ENCODE assay signal across 25 cellular contexts in the genomic region with DNA sequence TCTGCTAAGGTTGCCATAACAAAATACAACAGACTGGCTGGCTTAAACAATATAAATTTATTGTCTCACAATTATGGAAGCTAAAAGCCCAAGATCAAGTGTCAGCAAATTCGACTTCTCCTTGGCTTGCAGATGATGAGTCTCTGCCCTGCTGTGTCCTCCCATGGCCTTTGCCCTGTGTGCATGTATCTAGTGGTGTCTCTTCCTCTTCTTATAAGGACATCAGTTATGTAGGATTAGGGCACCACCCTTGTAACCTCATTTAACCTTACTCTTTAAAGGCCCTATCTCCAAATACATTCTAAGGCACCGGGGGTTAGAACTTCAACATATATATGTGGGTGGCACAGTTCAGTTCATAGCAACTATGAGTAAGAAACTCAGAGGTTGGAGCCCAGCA.
"Had no signal": no experiment of that assay in that cellular context is flagged by ENCODE, and none has a peak within 500 bp of the region (broad histone marks: within the 10 kb centered on the region; RNA-seq: fewer than 3 reads in every experiment).

No MANE protein-coding gene starts in this region.

- H3K27me3 ChIP-seq: breast epithelium, dorsolateral prefrontal cortex, esophagus muscularis mucosa, hepatocyte, pancreas had no signal

- ATAC-seq: activated T-cell treated with anti-CD3 and anti-CD28 coated beads, Interleukin-2, amount 50 U/mL, for 72 hours; effector memory CD8-positive, alpha-beta T cell; natural killer cell treated with Interleukin-12 subunit alpha and Interleukin-12 subunit beta and Interleukin-15 and Interleukin-18, amount 100 ng/mL, for 72 hours; right cardiac atrium had no signal

- H2AFZ ChIP-seq: hepatocyte had no signal

- H3K27me3 Mint-ChIP-seq: activated B cell treated with CpG ODN at 0.5 μM for 24 hours; activated naive CD8-positive, alpha-beta T cell treated with anti-CD3 and anti-CD28 coated beads, Interleukin-2, amount 10 ng/mL, durations not matched to agents 7 days and 5 days; central memory CD8-positive, alpha-beta T cell; effector memory CD8-positive, alpha-beta T cell; natural killer cell treated with Interleukin-12 subunit alpha and Interleukin-12 subunit beta and Interleukin-15 and Interleukin-18, amount 100 ng/mL, for 72 hours; type B pancreatic cell had no signal

- H3K9me3 ChIP-seq: breast epithelium, esophagus muscularis mucosa, left ventricle myocardium inferior, pancreas, thoracic aorta had no signal

- H3K27ac ChIP-seq: breast epithelium, dorsolateral prefrontal cortex, esophagus muscularis mucosa, hepatocyte, left ventricle myocardium inferior, pancreas, skin epidermis, thoracic aorta had no signal

- H3K4me2 ChIP-seq: hepatocyte had no signal

- H3K36me3 Mint-ChIP-seq: type B pancreatic cell had no signal

- H3K27ac Mint-ChIP-seq: activated B cell treated with CpG ODN at 0.5 μM for 24 hours; activated naive CD4-positive, alpha-beta T cell treated with anti-CD3 and anti-CD28 coated beads for 36 hours; activated naive CD8-positive, alpha-beta T cell treated with anti-CD3 and anti-CD28 coated beads, Interleukin-2, amount 10 ng/mL, durations not matched to agents 7 days and 5 days; activated T-cell treated with anti-CD3 and anti-CD28 coated beads, Interleukin-2, amount 50 U/mL, for 72 hours; effector memory CD8-positive, alpha-beta T cell; immature natural killer cell; natural killer cell treated with Interleukin-12 subunit alpha and Interleukin-12 subunit beta and Interleukin-15 and Interleukin-18, amount 100 ng/mL, for 72 hours; type B pancreatic cell had no signal

- H3K79me2 ChIP-seq: hepatocyte had no signal

- H3K9me3 Mint-ChIP-seq: activated naive CD4-positive, alpha-beta T cell treated with anti-CD3 and anti-CD28 coated beads for 36 hours; type B pancreatic cell had no signal

- DNase-seq: activated B cell treated with CpG ODN at 0.5 μM for 24 hours; activated CD4-positive, alpha-beta T cell treated with anti-CD3 and anti-CD28 coated beads for 4 hours; activated CD4-positive, alpha-beta T cell treated with anti-CD3 and anti-CD28 coated beads, Interleukin-2, amount 50 U/mL, for 48 hours; activated effector memory CD4-positive, alpha-beta T cell treated with Interleukin-2 at 50 U/mL for 16 hours; activated naive CD4-positive, alpha-beta T cell treated with anti-CD3 and anti-CD28 coated beads for 36 hours; activated naive CD8-positive, alpha-beta T cell treated with anti-CD3 and anti-CD28 coated beads, Interleukin-2, amount 10 ng/mL, durations not matched to agents 7 days and 5 days; activated T-cell treated with anti-CD3 and anti-CD28 coated beads, Interleukin-2, amount 50 U/mL, for 72 hours; amniotic stem cell; dorsolateral prefrontal cortex; effector memory CD8-positive, alpha-beta T cell; glutamatergic neuron; immature natural killer cell; left ventricle myocardium inferior; pancreas; stimulated activated CD4-positive, alpha-beta T cell treated with anti-CD3 and anti-CD28 coated beads, Interleukin-2, amount 100 ng/mL, for 24 hours; stimulated activated naive CD4-positive, alpha-beta T cell had no signal

- H3K4me1 ChIP-seq: breast epithelium, esophagus muscularis mucosa, left ventricle myocardium inferior, pancreas had no signal

- H3K4me3 Mint-ChIP-seq: activated B cell treated with CpG ODN at 0.5 μM for 24 hours; activated naive CD4-positive, alpha-beta T cell treated with anti-CD3 and anti-CD28 coated beads for 36 hours; activated naive CD8-positive, alpha-beta T cell treated with anti-CD3 and anti-CD28 coated beads, Interleukin-2, amount 10 ng/mL, durations not matched to agents 7 days and 5 days; activated T-cell treated with anti-CD3 and anti-CD28 coated beads, Interleukin-2, amount 50 U/mL, for 72 hours; central memory CD8-positive, alpha-beta T cell; effector memory CD8-positive, alpha-beta T cell; immature natural killer cell; natural killer cell treated with Interleukin-12 subunit alpha and Interleukin-12 subunit beta and Interleukin-15 and Interleukin-18, amount 100 ng/mL, for 72 hours; type B pancreatic cell had no signal
